In the genomic region with DNA sequence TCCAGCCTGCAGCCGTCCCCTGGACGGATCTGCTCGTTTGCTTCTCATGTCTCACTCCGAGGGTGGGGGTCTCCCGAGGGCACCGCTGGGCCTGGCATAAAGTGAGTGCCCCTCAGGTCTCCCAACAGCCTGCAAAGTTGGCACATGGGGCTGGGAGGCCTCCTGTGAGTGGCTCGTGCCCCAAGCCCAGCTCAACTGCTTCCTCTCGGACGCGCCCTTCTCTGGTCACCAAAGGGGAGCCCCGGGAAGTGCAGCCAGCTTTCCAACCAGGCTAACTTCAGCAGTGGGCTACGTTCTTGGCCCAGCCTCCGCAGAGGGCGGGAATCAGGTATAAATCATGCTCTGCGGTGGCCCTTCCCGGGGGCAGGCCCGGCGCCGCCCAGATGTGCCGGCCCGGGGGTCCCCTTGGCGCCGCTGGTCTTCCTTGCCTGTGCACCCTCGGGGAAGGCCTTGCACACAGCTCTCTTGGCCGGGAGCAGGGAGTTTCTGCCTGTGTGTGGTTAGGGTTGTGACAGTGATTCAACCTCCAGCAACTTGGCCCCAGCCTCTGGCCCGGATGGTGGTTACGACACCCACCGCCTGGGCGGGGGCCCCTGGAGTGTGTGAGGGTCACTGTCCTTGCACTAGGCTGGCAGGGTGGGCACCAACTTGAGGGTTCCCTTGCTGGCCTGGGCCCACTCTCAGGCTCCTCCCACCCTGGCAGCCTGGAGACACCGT, we compare ENCODE assay signal across 10 cellular contexts. TPM values are rescaled to one million over a fixed set of nuclear protein-coding genes. Genes with fewer than 3 reads are reported as not detected.
DNase-seq lines count a peak whose midpoint lies in the region; ATAC-seq and TF ChIP-seq lines count a peak whose summit lies in the region.
"Had no signal": no experiment of that assay in that cellular context is flagged by ENCODE, and none has a peak within 500 bp of the region (broad histone marks: within the 10 kb centered on the region; RNA-seq: fewer than 3 reads in every experiment).

No MANE protein-coding gene starts in this region.

- H3K4me1 Mint-ChIP-seq in WTC11: peaks cover 10% of the 10 kb centered on the region

- TF ChIP-seq CTCF in HEK293 (tag by site-specific recombination; IDR thresholded peaks at IDR 0.05) (no peak), WTC11 (IDR thresholded peaks at IDR 0.05) (no peak), thyroid gland (IDR thresholded peaks at IDR 0.05) (no peak)

- no peak for TF ChIP-seq POLR2A in thyroid gland (IDR thresholded peaks at IDR 0.05)

- peak overlapping the region; percentile 78; the same call in 1 of the 2 replicates for H3K27ac Mint-ChIP-seq in WTC11

- no peak for ATAC-seq in WTC11
- ATAC-seq in left ventricle myocardium superior: peak; percentile 42
- no peak for ATAC-seq in GM18520 (IDR thresholded peaks at IDR 0.05; ENCODE audit: unreplicated experiment)
- no peak for ATAC-seq in HG03457 (IDR thresholded peaks at IDR 0.05; ENCODE audit: unreplicated experiment)
- ATAC-seq: GM12878 had no signal

- intact Hi-C loops in left ventricle myocardium superior (cut with micrococcal nuclease): no loop called here
- intact Hi-C loops in thyroid gland (cut with DNase I): loop anchor here (5.0 kb wide), 1 partner anchor 102 kb away; no protein-coding TSS in a partner anchor

- WGBS in thyroid gland, 2 donors: 63 to 74% methylated on average over 14 to 22 of the region's 30 CpGs

- no peaks in the 10 kb centered on the region for H3K9me3 Mint-ChIP-seq in WTC11

- POLR2A ChIA-PET in HEK293 (lab: Yijun Ruan, JAX) (interaction anchor here (1.1 to 1.9 kb wide), 2 partner anchors 8 to 92 kb away, joined by 3 to 7 read pairs; partner anchors contain the start of gene CEBPA), WTC11 (lab: Charles Lee) (interaction anchor here (1.2 kb wide), 1 partner anchor 12 kb away, joined by 3 read pairs; no protein-coding TSS in a partner anchor)

- H3K9me3 ChIP-seq in HEK293 (ENCODE audit: control insufficient read depth, insufficient read depth, low read depth, low read length): no peaks in the 10 kb centered on the region
- no peaks in the 10 kb centered on the region for H3K9me3 ChIP-seq in thyroid gland
- H3K9me3 ChIP-seq: ascending aorta had no signal

- H3K4me3 ChIP-seq in HEK293 (ENCODE audit: low read depth, low read length) (no peak overlapping the region), thyroid gland (replicated peaks in 1 of 3) (no peak overlapping the region)
- H3K4me3 ChIP-seq: ascending aorta, GM12878 had no signal

- no peaks in the 10 kb centered on the region for H3K27me3 Mint-ChIP-seq in WTC11 (ENCODE audit: low read depth)

- H3K36me3 ChIP-seq in HEK293 (ENCODE audit: control insufficient read depth in 2 of 2, insufficient read depth in 1 of 2, low read length in 2 of 2): no peaks in the 10 kb centered on the region
- H3K36me3 ChIP-seq in thyroid gland: no peaks in the 10 kb centered on the region
- H3K36me3 ChIP-seq: ascending aorta had no signal

- H3K4me3 Mint-ChIP-seq in WTC11: no peak overlapping the region

- CTCF ChIA-PET in HEK293 (lab: Yijun Ruan, JAX): interaction anchor here (0.8 to 1.0 kb wide), 3 partner anchors 12 to 38 kb away, joined by 3 to 4 read pairs (median 4); no protein-coding TSS in a partner anchor
- CTCF ChIA-PET in WTC11 (lab: Charles Lee): interaction anchor here (1.0 to 2.0 kb wide), 5 partner anchors 13 to 384 kb away, joined by 3 to 7 read pairs (median 4); no protein-coding TSS in a partner anchor

- H3K27me3 ChIP-seq in thyroid gland: no peaks in the 10 kb centered on the region
- H3K27me3 ChIP-seq: ascending aorta had no signal

- H3K27ac ChIP-seq in HEK293 (ENCODE audit: extremely low read depth, low read depth, low read length) (no peak overlapping the region), thyroid gland (peak overlapping the region in 2 of 3 donors; percentile 22 to 41)

- H3K4me1 ChIP-seq in HEK293 (ENCODE audit: control insufficient read depth, insufficient read depth, low read length) (peaks cover 22% of the 10 kb centered on the region), thyroid gland (peaks cover 34 to 84% of the 10 kb centered on the region in 2 donors)

- no peak for DNase-seq in WTC11 (ENCODE audit: low spot score)
- DNase-seq in left ventricle myocardium superior: peak; percentile 72
- no peak for DNase-seq in thyroid gland
- DNase-seq in NCI-H1092 (lab: John Stamatoyannopoulos, UW): no peak
- no peak for DNase-seq in medulla oblongata (ENCODE audit: extremely low spot score)

- H3K36me3 Mint-ChIP-seq in WTC11: no peaks in the 10 kb centered on the region

TF ChIP-seq in HEK293, 187 proteins besides CTCF, POLR2A, EP300 and RAD21 (continues in another document):
- TF ChIP-seq SP2 (tag by site-specific recombination; IDR thresholded peaks at IDR 0.05) (peak; percentile 34; the same call in 1 of the 2 replicates), ZNF624 (tag by site-specific recombination; IDR thresholded peaks at IDR 0.05) (0 out of 2 replicates have a peak, but pooled peaks have one; percentile 19), ZFP69B (tag by site-specific recombination; IDR thresholded peaks at IDR 0.05) (0 out of 2 replicates have a peak, but pooled peaks have one; percentile 27), ZNF600 (tag by site-specific recombination; IDR thresholded peaks at IDR 0.05) (peak; percentile 38; the same call in 1 of the 2 replicates), ZBTB8A (tag by site-specific recombination; IDR thresholded peaks at IDR 0.05) (0 out of 2 replicates have a peak, but pooled peaks have one; percentile 3), SCRT2 (tag by site-specific recombination; IDR thresholded peaks at IDR 0.05) (no peak), ZNF692 (tag by site-specific recombination; IDR thresholded peaks at IDR 0.05) (peak; percentile 39; the same call in 1 of the 2 replicates), ZNF19 (tag by site-specific recombination; IDR thresholded peaks at IDR 0.05; ENCODE audit: low read depth) (no peak)
- TF ChIP-seq, protein P1, sequence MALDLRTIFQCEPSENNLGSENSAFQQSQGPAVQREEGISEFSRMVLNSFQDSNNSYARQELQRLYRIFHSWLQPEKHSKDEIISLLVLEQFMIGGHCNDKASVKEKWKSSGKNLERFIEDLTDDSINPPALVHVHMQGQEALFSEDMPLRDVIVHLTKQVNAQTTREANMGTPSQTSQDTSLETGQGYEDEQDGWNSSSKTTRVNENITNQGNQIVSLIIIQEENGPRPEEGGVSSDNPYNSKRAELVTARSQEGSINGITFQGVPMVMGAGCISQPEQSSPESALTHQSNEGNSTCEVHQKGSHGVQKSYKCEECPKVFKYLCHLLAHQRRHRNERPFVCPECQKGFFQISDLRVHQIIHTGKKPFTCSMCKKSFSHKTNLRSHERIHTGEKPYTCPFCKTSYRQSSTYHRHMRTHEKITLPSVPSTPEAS (tag by site-specific recombination; IDR thresholded peaks at IDR 0.05): no peak

TF ChIP-seq in WTC11, 78 proteins besides CTCF, POLR2A, EP300 and RAD21:
- TF ChIP-seq CREM (CRISPR knock-in tag; IDR thresholded peaks at IDR 0.05) (no peak), GABPB1 (CRISPR knock-in tag; IDR thresholded peaks at IDR 0.05) (peak; percentile 86)

RNA-seq across cellular contexts. Expression of gene CEBPG, which starts 20.7 kb away (rescaled TPM):
- total RNA-seq in WTC11 (2021) (28.9 to 33.1 TPM (median 30.4 TPM) in 3 replicates), left ventricle myocardium superior (17.0 TPM), thyroid gland (10 to 100 TPM; 19.8 to 33.8 (median 26.7) TPM)
